ENCODE assay signal across 14 cellular contexts in genomic region chr2:182946949-182947348, GRCh38.
DNase-seq lines count a peak whose midpoint lies in the region; ATAC-seq and TF ChIP-seq lines count a peak whose summit lies in the region.
"Had no signal": no experiment of that assay in that cellular context is flagged by ENCODE, and none has a peak within 500 bp of the region (broad histone marks: within the 10 kb centered on the region; RNA-seq: fewer than 3 reads in every experiment).

No MANE protein-coding gene starts in this region.

- no peak overlapping the region for H3K27ac ChIP-seq in sigmoid colon
- H3K27ac ChIP-seq: suprapubic skin had no signal

- peaks cover 33% of the 10 kb centered on the region for H3K36me3 Mint-ChIP-seq in mesothelial cell of epicardium

- DNase-seq in EL (peak; percentile 32), NCI-H1105 treated with DMSO at 0.1 percent for 48 hours (lab: John Stamatoyannopoulos, UW) (peak; percentile 69), astrocyte of the spinal cord (ENCODE audit: low read depth, low spot score) (peak; percentile 27), mesothelial cell of epicardium (ENCODE audit: low spot score in 2 of 2, unreplicated experiment in 2 of 2) (no peak), sigmoid colon (no peak), G401 (ENCODE audit: low spot score) (no peak)
- DNase-seq: activated CD4-positive, alpha-beta memory T cell treated with anti-CD3 and anti-CD28 coated beads for 36 hours; activated naive CD4-positive, alpha-beta T cell treated with anti-CD3 and anti-CD28 coated beads for 36 hours; foreskin fibroblast; H9; kidney; T-helper 17 cell had no signal

- 29 to 63% methylated on average over 1 of the region's 1 CpG for WGBS in sigmoid colon, 2 donors

- H3K27me3 ChIP-seq in sigmoid colon = no peaks in the 10 kb centered on the region
- H3K27me3 ChIP-seq: suprapubic skin had no signal

- H3K36me3 ChIP-seq in sigmoid colon = peaks cover 0 to 33% (median 2%) of the 10 kb centered on the region in 4 donors

- no peaks in the 10 kb centered on the region for H3K9me3 ChIP-seq in sigmoid colon
- H3K9me3 ChIP-seq: suprapubic skin had no signal

- H3K4me3 Mint-ChIP-seq in mesothelial cell of epicardium = no peak overlapping the region
- H3K4me3 Mint-ChIP-seq: activated CD4-positive, alpha-beta memory T cell treated with anti-CD3 and anti-CD28 coated beads for 36 hours; activated naive CD4-positive, alpha-beta T cell treated with anti-CD3 and anti-CD28 coated beads for 36 hours; H9; T-helper 17 cell had no signal

- no peak for ATAC-seq in HG02870 (IDR thresholded peaks at IDR 0.05; ENCODE audit: unreplicated experiment)
- ATAC-seq: T-helper 17 cell had no signal

- peaks cover 0 to 15% (median 7%) of the 10 kb centered on the region in 4 donors for H3K4me1 ChIP-seq in sigmoid colon
- H3K4me1 ChIP-seq: suprapubic skin had no signal

- TF ChIP-seq CTCF in astrocyte of the spinal cord (IDR thresholded peaks at IDR 0.05; ENCODE audit: low read depth, low read length) (no peak), mesothelial cell of epicardium (IDR thresholded peaks at IDR 0.05; ENCODE audit: unreplicated experiment) (no peak), sigmoid colon (IDR thresholded peaks at IDR 0.05) (no peak)

- H3K4me3 ChIP-seq in astrocyte of the spinal cord (ENCODE audit: low read depth, low read length) = no peak overlapping the region
- H3K4me3 ChIP-seq in sigmoid colon = no peak overlapping the region
- H3K4me3 ChIP-seq: suprapubic skin had no signal

- H3K9me3 Mint-ChIP-seq in mesothelial cell of epicardium = no peaks in the 10 kb centered on the region
- H3K9me3 Mint-ChIP-seq: activated CD4-positive, alpha-beta memory T cell treated with anti-CD3 and anti-CD28 coated beads for 36 hours; activated naive CD4-positive, alpha-beta T cell treated with anti-CD3 and anti-CD28 coated beads for 36 hours; H9 had no signal

- no peak for TF ChIP-seq EP300 in sigmoid colon (IDR thresholded peaks at IDR 0.05)

- in situ Hi-C loops in astrocyte of the spinal cord (cut with HindIII; ENCODE audit: low sequenced_read_pairs) (no loop called here), G401 (cut with HindIII; ENCODE audit: low sequenced_read_pairs) (no loop called here)

- peak overlapping the region; percentile 33 for H3K27ac Mint-ChIP-seq in mesothelial cell of epicardium
- H3K27ac Mint-ChIP-seq: activated CD4-positive, alpha-beta memory T cell treated with anti-CD3 and anti-CD28 coated beads for 36 hours; activated naive CD4-positive, alpha-beta T cell treated with anti-CD3 and anti-CD28 coated beads for 36 hours; T-helper 17 cell had no signal

- no peak for TF ChIP-seq POLR2A in sigmoid colon (IDR thresholded peaks at IDR 0.05)

- H3K27me3 Mint-ChIP-seq in mesothelial cell of epicardium (ENCODE audit: low read depth) = no peaks in the 10 kb centered on the region
- H3K27me3 Mint-ChIP-seq: activated CD4-positive, alpha-beta memory T cell treated with anti-CD3 and anti-CD28 coated beads for 36 hours; T-helper 17 cell had no signal

- peaks cover 30% of the 10 kb centered on the region for H3K4me1 Mint-ChIP-seq in mesothelial cell of epicardium
- H3K4me1 Mint-ChIP-seq: H9 had no signal

- intact Hi-C loops in sigmoid colon (cut with DNase I) = no loop called here

Comparison
In these comparisons a context has a peak if more than half of its experiments do, and no peak if none do; other contexts are left out.
1. DNase-seq: peak in EL (single experiment), NCI-H1105 treated with DMSO at 0.1 percent for 48 hours (single experiment) and astrocyte of the spinal cord (single experiment); none in mesothelial cell of epicardium (0 of 2), sigmoid colon (single experiment) and G401 (single experiment).